Comparison of ENCODE assay signal across 1 cellular context in genomic region chr18:34576622-34577021, GRCh38.
TF ChIP-seq lines count a peak whose summit lies in the region.

No MANE protein-coding gene starts in this region.

TF ChIP-seq in GM23338, 12 proteins besides CTCF, POLR2A, EP300 and RAD21 (continued from another document):
- TF ChIP-seq REST (IDR thresholded peaks at IDR 0.05; ENCODE audit: unreplicated experiment) (no peak), ZNF114 (CRISPR knock-in tag; IDR thresholded peaks at IDR 0.05) (no peak), EZH2 (IDR thresholded peaks at IDR 0.05; ENCODE audit: low read depth, unreplicated experiment) (no peak), JUNB (IDR thresholded peaks at IDR 0.05; ENCODE audit: unreplicated experiment) (no peak), POLR2AphosphoS5 (IDR thresholded peaks at IDR 0.05; ENCODE audit: low read depth) (no peak)
TF ChIP-seq in GM23338: peak in this region for 0.
